ENCODE assay signal across 13 cellular contexts in the genomic region with DNA sequence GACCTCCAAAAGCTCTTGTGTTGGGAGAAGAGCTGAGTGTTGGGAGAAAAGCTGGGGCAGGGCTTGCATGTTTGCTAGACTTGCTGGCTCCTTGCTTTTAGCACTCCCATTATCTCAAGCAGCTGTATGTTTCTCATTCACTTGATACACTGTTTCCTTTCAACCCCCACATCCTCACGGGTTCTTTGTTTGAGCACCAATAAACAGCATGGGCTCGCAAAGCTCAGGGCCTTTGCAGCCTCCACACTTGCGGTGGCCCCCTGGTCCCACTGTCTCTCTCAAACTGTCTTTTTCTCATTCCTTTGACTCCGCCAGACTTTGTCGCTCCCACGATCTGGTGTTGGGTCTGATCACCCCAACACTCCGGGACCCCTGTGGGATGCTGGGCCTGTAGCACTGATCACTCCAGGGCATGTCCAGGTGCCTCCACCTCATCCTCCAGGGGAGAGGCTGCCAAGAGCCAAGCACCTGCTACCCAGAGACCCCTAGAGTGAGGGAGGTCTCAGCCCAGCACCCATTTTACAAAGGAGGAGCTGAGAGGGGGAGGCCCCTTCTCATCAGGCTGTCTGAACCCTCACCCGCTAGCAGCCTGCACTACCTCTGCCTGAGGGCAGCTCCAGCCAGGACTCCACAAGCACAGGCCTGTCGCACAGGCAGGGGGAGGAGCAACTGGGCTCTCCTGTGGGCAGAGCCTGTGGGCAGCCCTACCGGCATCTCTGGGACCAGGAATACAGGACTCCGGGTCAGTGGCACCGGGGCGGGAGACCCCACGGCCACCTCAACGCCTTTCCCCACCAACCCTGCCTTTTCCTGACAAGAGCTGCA. TPM values are rescaled to one million over a fixed set of nuclear protein-coding genes. Genes with fewer than 3 reads are reported as not detected.
DNase-seq lines count a peak whose midpoint lies in the region; ATAC-seq and TF ChIP-seq lines count a peak whose summit lies in the region.
"Had no signal": no experiment of that assay in that cellular context is flagged by ENCODE, and none has a peak within 500 bp of the region (broad histone marks: within the 10 kb centered on the region; RNA-seq: fewer than 3 reads in every experiment).

No MANE protein-coding gene starts in this region.

- H4K20me1 ChIP-seq in BLaER1 treated with 17β-estradiol and CSF1 and Interleukin-3, amounts not matched to agents 10 nM and 100 nM: no peaks in the 10 kb centered on the region

- no peaks in the 10 kb centered on the region for H3K36me3 ChIP-seq in BLaER1 treated with 17β-estradiol and CSF1 and Interleukin-3, amounts not matched to agents 10 nM and 100 nM
- no peaks in the 10 kb centered on the region for H3K36me3 ChIP-seq in CD8-positive, alpha-beta memory T cell (ENCODE audit: insufficient read depth, low read length)
- H3K36me3 ChIP-seq: SJCRH30 had no signal

- peak in 1 of 5 donors; percentile 44 for DNase-seq in CD8-positive, alpha-beta memory T cell
- peak; percentile 86 for DNase-seq in islet precursor cell
- no peak for DNase-seq in T-helper 9 cell
- DNase-seq: caudate nucleus, DMS 273 treated with DMSO at 0.1 percent for 48 hours, NCI-H510A treated with DMSO at 0.1 percent for 48 hours, SJCRH30 had no signal

- POLR2A ChIA-PET in CD8-positive, alpha-beta memory T cell (lab: Charles Lee): no interaction called here

- CTCF ChIA-PET in CD8-positive, alpha-beta memory T cell (lab: Charles Lee): interaction anchor here (0.8 to 1.6 kb wide), 3 partner anchors 11 to 66 kb away, joined by 3 to 7 read pairs (median 4); no protein-coding TSS in a partner anchor

- H3K27me3 Mint-ChIP-seq in CD8-positive, alpha-beta memory T cell: no peaks in the 10 kb centered on the region

- H3K27ac Mint-ChIP-seq in CD8-positive, alpha-beta memory T cell: peak overlapping the region in 5 of 8 donors; percentile 47 to 85 (median 75)

- peak overlapping the region in 9 of 11 experiments; percentile 1 to 85 (median 23); a peak in 14 of 22 replicates for H3K4me2 ChIP-seq in BLaER1 treated with 17β-estradiol and CSF1 and Interleukin-3, amounts not matched to agents 10 nM and 100 nM

- H3K36me3 Mint-ChIP-seq in CD8-positive, alpha-beta memory T cell: peaks cover 0 to 4% (median 0%) of the 10 kb centered on the region in 3 donors

- H3K9me3 ChIP-seq in BLaER1 treated with 17β-estradiol and CSF1 and Interleukin-3, amounts not matched to agents 10 nM and 100 nM (replicated peaks in 1 of 11): no peaks in the 10 kb centered on the region
- no peaks in the 10 kb centered on the region for H3K9me3 ChIP-seq in CD8-positive, alpha-beta memory T cell (ENCODE audit: low read length)
- H3K9me3 ChIP-seq: SJCRH30 had no signal

- H3K4me1 Mint-ChIP-seq in CD8-positive, alpha-beta memory T cell: peaks cover under 1 to 44% (median 5%) of the 10 kb centered on the region in 3 donors

- H3K4me1 ChIP-seq in BLaER1 treated with 17β-estradiol and CSF1 and Interleukin-3, amounts not matched to agents 10 nM and 100 nM: peaks cover 35 to 81% (median 66%) of the 10 kb centered on the region in 10 experiments
- peaks cover 82% of the 10 kb centered on the region for H3K4me1 ChIP-seq in CD8-positive, alpha-beta memory T cell (ENCODE audit: insufficient read depth, low read length)
- H3K4me1 ChIP-seq: SJCRH30 had no signal

- peak overlapping the region in 5 of 7 donors; percentile 30 to 86 (median 75) for H3K4me3 Mint-ChIP-seq in CD8-positive, alpha-beta memory T cell

- ATAC-seq in SK-N-SH treated with all-trans-retinoic acid at 6 μM for 48 hours (0 out of 3 replicates have a peak, but pooled peaks have one; percentile 9), GM19463 (IDR thresholded peaks at IDR 0.05; ENCODE audit: unreplicated experiment) (no peak), GM21529 (IDR thresholded peaks at IDR 0.05; ENCODE audit: unreplicated experiment) (no peak)

- H3K4me3 ChIP-seq in BLaER1 treated with 17β-estradiol and CSF1 and Interleukin-3, amounts not matched to agents 10 nM and 100 nM: no peak overlapping the region
- H3K4me3 ChIP-seq in CD8-positive, alpha-beta memory T cell (ENCODE audit: low read length): peak overlapping the region; percentile 72
- H3K4me3 ChIP-seq: SJCRH30, skin epidermis had no signal

- peak overlapping the region in 5 of 11 experiments; percentile 31 to 50 (median 42); a peak in 8 of 22 replicates for H3K27ac ChIP-seq in BLaER1 treated with 17β-estradiol and CSF1 and Interleukin-3, amounts not matched to agents 10 nM and 100 nM
- no peak overlapping the region for H3K27ac ChIP-seq in CD8-positive, alpha-beta memory T cell (ENCODE audit: low read depth, low read length)
- H3K27ac ChIP-seq: SJCRH30 had no signal

- H3K9ac ChIP-seq in BLaER1 treated with 17β-estradiol and CSF1 and Interleukin-3, amounts not matched to agents 10 nM and 100 nM: no peak overlapping the region

- H3K9me3 Mint-ChIP-seq in CD8-positive, alpha-beta memory T cell: no peaks in the 10 kb centered on the region

- no peaks in the 10 kb centered on the region for H3K27me3 ChIP-seq in BLaER1 treated with 17β-estradiol and CSF1 and Interleukin-3, amounts not matched to agents 10 nM and 100 nM
- no peaks in the 10 kb centered on the region for H3K27me3 ChIP-seq in CD8-positive, alpha-beta memory T cell (ENCODE audit: insufficient read depth, low read length, poor library complexity, severe bottlenecking)
- H3K27me3 ChIP-seq: SJCRH30 had no signal

TF ChIP-seq in SK-N-SH treated with all-trans-retinoic acid at 6 μM for 48 hours, 23 proteins besides CTCF, POLR2A, EP300 and RAD21:
- TF ChIP-seq SNAI2 (CRISPR knock-in tag; IDR thresholded peaks at IDR 0.05) (no peak), ZC3H10 (CRISPR knock-in tag; IDR thresholded peaks at IDR 0.05) (no peak), OSR1 (CRISPR knock-in tag; IDR thresholded peaks at IDR 0.05) (no peak), ZNF8 (CRISPR knock-in tag; IDR thresholded peaks at IDR 0.05) (no peak)

RNA-seq across cellular contexts. Expression of a gene that starts 49.1 kb away (rescaled TPM):
- not detected for total RNA-seq in CD8-positive, alpha-beta memory T cell
- polyA plus RNA-seq in CD8-positive, alpha-beta memory T cell: not detected
- total RNA-seq: fibroblast of lung, SJCRH30 had no signal
- polyA plus RNA-seq: fibroblast of lung had no signal
